29 cellular contexts compared by ENCODE assay signal in genomic region chr1:171772312-171772711, GRCh38. TPM values are rescaled to one million over a fixed set of nuclear protein-coding genes. Genes with fewer than 3 reads are reported as not detected.
DNase-seq lines count a peak whose midpoint lies in the region; ATAC-seq, FAIRE-seq and TF ChIP-seq lines count a peak whose summit lies in the region.
"Had no signal": no experiment of that assay in that cellular context is flagged by ENCODE, and none has a peak within 500 bp of the region (broad histone marks: within the 10 kb centered on the region; RNA-seq: fewer than 3 reads in every experiment).

No MANE protein-coding gene starts in this region.

- 0 out of 2 replicates have a peak overlapping the region, but pooled peaks have one; percentile 4 for H3K4me2 ChIP-seq in BLaER1
- H3K4me2 ChIP-seq in K562 (ENCODE audit: insufficient read depth, low read length), result no peak overlapping the region
- H3K4me2 ChIP-seq in neuronal stem cell (ENCODE audit: insufficient read depth, low read length, poor library complexity, severe bottlenecking), result no peak overlapping the region

- WGBS in K562 (ENCODE audit: insufficient coverage, low coverage, missing lambda C conversion rate), result 53% methylated on average over 2 of the region's 2 CpGs
- 84 to 87% methylated on average over 2 of the region's 2 CpGs for WGBS in testis, 2 donors
- WGBS in neuronal stem cell (ENCODE audit: extremely low coverage in 2 of 2, insufficient read length in 2 of 2, insufficient replicate concordance in 1 of 2), 2 donors, result no CpG with 5 or more reads among the region's 2 CpGs

- no peak overlapping the region for H2BK12ac ChIP-seq in neuronal stem cell (ENCODE audit: low read length)

- H3K18ac ChIP-seq in neuronal stem cell (ENCODE audit: low read length), result no peak overlapping the region

- no peak overlapping the region for H3K27ac ChIP-seq in BLaER1
- no peak overlapping the region for H3K27ac ChIP-seq in K562 (ENCODE audit: extremely low read depth, low read depth, low read length)
- H3K27ac ChIP-seq in testis, result no peak overlapping the region
- H3K27ac ChIP-seq in neuronal stem cell (replicated peaks; ENCODE audit: low read length), result no peak overlapping the region
- H3K27ac ChIP-seq: 22Rv1, SJSA1 had no signal

- H2BK5ac ChIP-seq in neuronal stem cell (ENCODE audit: low read length), result no peak overlapping the region

- no peak for TF ChIP-seq POLR2A in K562 (conservative IDR thresholded peaks at IDR 0.05)
- no peak for TF ChIP-seq POLR2A in testis (IDR thresholded peaks at IDR 0.05)

- H2BK120ac ChIP-seq in neuronal stem cell (ENCODE audit: low read depth, low read length), result no peak overlapping the region

- peaks cover 9% of the 10 kb centered on the region; the same call in 1 of the 2 replicates for H3K4me1 ChIP-seq in BLaER1
- peaks cover 0 to under 1% of the 10 kb centered on the region in 2 experiments; a peak in 1 of 5 replicates for H3K4me1 ChIP-seq in K562 (replicated peaks in 1 of 2; ENCODE audit: control insufficient read depth in 2 of 2, insufficient read depth in 2 of 2, low read length in 2 of 2)
- peaks cover 12% of the 10 kb centered on the region for H3K4me1 ChIP-seq in testis
- no peaks in the 10 kb centered on the region for H3K4me1 ChIP-seq in neuronal stem cell (ENCODE audit: control insufficient read depth in 2 of 2, insufficient read depth in 1 of 2, low read depth in 1 of 2, low read length in 2 of 2)
- H3K4me1 ChIP-seq: BE2C, SJSA1 had no signal

- H3K9me3 ChIP-seq in BLaER1 (no peaks in the 10 kb centered on the region), K562 (replicated peaks; ENCODE audit: control insufficient read depth, insufficient read depth, low read depth, low read length) (no peaks in the 10 kb centered on the region), testis (no peaks in the 10 kb centered on the region), neuronal stem cell (replicated peaks in 1 of 2; ENCODE audit: control insufficient read depth in 2 of 2, insufficient read depth in 1 of 2, low read depth in 1 of 2, low read length in 2 of 2) (no peaks in the 10 kb centered on the region)
- H3K9me3 ChIP-seq: BE2C, SJSA1 had no signal

- no peaks in the 10 kb centered on the region for H3K79me1 ChIP-seq in neuronal stem cell (ENCODE audit: low read depth, low read length)

- TF ChIP-seq EP300 in K562 (IDR thresholded peaks at IDR 0.05; ENCODE audit: low read length), result no peak

- H3K79me2 ChIP-seq in K562 (ENCODE audit: control insufficient read depth, insufficient read depth, low read length), result no peaks in the 10 kb centered on the region

- peak; percentile 79 for ATAC-seq in GM21526 (IDR thresholded peaks at IDR 0.05; ENCODE audit: low FRiP score, unreplicated experiment)
- ATAC-seq in HG03354 (IDR thresholded peaks at IDR 0.05; ENCODE audit: poor library complexity, severe bottlenecking, unreplicated experiment), result peak; percentile 68
- no peak for ATAC-seq in K562
- ATAC-seq: HCT116 had no signal

- CTCF ChIA-PET in K562 (lab: Yijun Ruan, JAX; ENCODE audit: low intra/inter-chr PET ratio), result no interaction called here

- H3K9me1 ChIP-seq in K562 (ENCODE audit: control insufficient read depth, insufficient read depth, low read length), result no peaks in the 10 kb centered on the region

- no peak overlapping the region for H3K14ac ChIP-seq in neuronal stem cell (ENCODE audit: low read length)

- no peak for DNase-seq in K562 (ENCODE audit: extremely low read depth in 1 of 4, low spot score in 3 of 4)
- no peak for DNase-seq in H4 (ENCODE audit: low spot score)
- no peak for DNase-seq in testis
- no peak for DNase-seq in neuronal stem cell (ENCODE audit: low spot score)
- DNase-seq in NCI-H2196 treated with DMSO at 0.1 percent for 48 hours (lab: John Stamatoyannopoulos, UW; ENCODE audit: unreplicated experiment), result no peak
- DNase-seq: BE2C; CD4-positive, CD25-positive, alpha-beta regulatory T cell; DMS153; DND-41; KBM-7; MV-4-11; NCI-H1105; NCI-H1436 treated with DMSO at 0.1 percent for 48 hours; NCI-H187 treated with DMSO at 0.1 percent for 48 hours; NCI-H2171 treated with DMSO at 0.1 percent for 48 hours; NCI-H446; NCI-H524 treated with DMSO at 0.1 percent for 48 hours; NCI-H774; NK-92 treated with Interleukin-12 subunit alpha and Interleukin-12 subunit beta, amount 100 ng/mL, for 24 hours; Right ventricle myocardium superior; RPMI8226 had no signal

- H4K8ac ChIP-seq in neuronal stem cell (ENCODE audit: low read depth, low read length), result no peak overlapping the region

- no peak for TF ChIP-seq RAD21 in K562 (CRISPR knock-in tag; conservative IDR thresholded peaks at IDR 0.05 in 1 of 2, IDR thresholded peaks at IDR 0.05 in 1 of 2)

- no peak overlapping the region for H3K23ac ChIP-seq in neuronal stem cell (ENCODE audit: low read depth, low read length, poor library complexity)

- no peak overlapping the region for H2BK15ac ChIP-seq in neuronal stem cell (ENCODE audit: low read length)

- no peaks in the 10 kb centered on the region for H4K20me1 ChIP-seq in BLaER1
- no peaks in the 10 kb centered on the region for H4K20me1 ChIP-seq in K562 (replicated peaks; ENCODE audit: control insufficient read depth, insufficient read depth, low read length)

- H4K91ac ChIP-seq in neuronal stem cell (ENCODE audit: low read depth, low read length, poor library complexity), result no peak overlapping the region

- no peak overlapping the region for H3K4ac ChIP-seq in neuronal stem cell (ENCODE audit: low read length)

- H3K4me3 ChIP-seq in BLaER1, result no peak overlapping the region
- no peak overlapping the region for H3K4me3 ChIP-seq in K562
- no peak overlapping the region for H3K4me3 ChIP-seq in testis
- H3K4me3 ChIP-seq in neuronal stem cell (ENCODE audit: low read length in 2 of 2), result no peak overlapping the region
- H3K4me3 ChIP-seq: SJSA1 had no signal

- BruUV-seq in K562 (replicated peaks; lab: Mats Ljungman, UMichigan), result no TSS peak

- TF ChIP-seq CTCF in K562 (IDR thresholded peaks at IDR 0.05 in 2 of 3, conservative IDR thresholded peaks at IDR 0.05 in 1 of 3; ENCODE audit: insufficient read depth in 2 of 3, low read depth in 1 of 3, low read length in 3 of 3) (no peak), testis (IDR thresholded peaks at IDR 0.05) (no peak)

- no peak for FAIRE-seq in K562 (lab: Jason Lieb, UNC)
- FAIRE-seq: H1, HTR-8/SVneo had no signal

- intact Hi-C loops in K562 (cut with micrococcal nuclease) (no loop called here), testis (cut with DNase I; ENCODE audit: low total_unique reads) (no loop called here)

- POLR2A ChIA-PET in K562 (lab: Yijun Ruan, JAX), result no interaction called here

- H3K27me3 ChIP-seq in BLaER1 (no peaks in the 10 kb centered on the region), K562 (ENCODE audit: control insufficient read depth in 2 of 2, insufficient read depth in 2 of 2, low read length in 2 of 2) (no peaks in the 10 kb centered on the region), testis (no peaks in the 10 kb centered on the region), neuronal stem cell (ENCODE audit: control insufficient read depth in 3 of 3, insufficient read depth in 3 of 3, low read depth in 1 of 3, low read length in 3 of 3) (no peaks in the 10 kb centered on the region)
- H3K27me3 ChIP-seq: BE2C had no signal

- H3K36me3 ChIP-seq in BLaER1, result no peaks in the 10 kb centered on the region
- no peaks in the 10 kb centered on the region for H3K36me3 ChIP-seq in K562 (ENCODE audit: control insufficient read depth, insufficient read depth, low read length)
- no peaks in the 10 kb centered on the region for H3K36me3 ChIP-seq in testis (ENCODE audit: low read depth, missing control alignments)
- H3K36me3 ChIP-seq in neuronal stem cell (replicated peaks in 1 of 2; ENCODE audit: control insufficient read depth in 2 of 2, insufficient read depth in 2 of 2, low read length in 2 of 2), result no peaks in the 10 kb centered on the region
- H3K36me3 ChIP-seq: BE2C, SJSA1 had no signal

- H2AK5ac ChIP-seq in neuronal stem cell (ENCODE audit: low read depth, low read length), result no peak overlapping the region

- H3K9ac ChIP-seq in BLaER1 (no peak overlapping the region), K562 (ENCODE audit: insufficient read depth in 1 of 2, low read depth in 2 of 2, low read length in 2 of 2) (no peak overlapping the region), neuronal stem cell (ENCODE audit: low read depth, low read length, poor library complexity) (no peak overlapping the region)

- 0 out of 2 replicates have a peak overlapping the region, but pooled peaks have one; percentile 18 for H2AFZ ChIP-seq in K562 (ENCODE audit: low read depth, low read length)
- no peak overlapping the region for H2AFZ ChIP-seq in neuronal stem cell (ENCODE audit: low read length)

- in situ Hi-C loops in K562 (cut with MboI), result no loop called here

RNA-seq across cellular contexts. Expression of gene METTL13, which starts 9.1 kb away (rescaled TPM):
- 47.4 and 58.7 TPM in 2 replicates for total RNA-seq in K562 (2011; cell fraction: chromatin; rRNA removed; ENCODE audit: low replicate concordance)
- 46.6 and 59.0 TPM in 2 replicates for total RNA-seq in K562 (2011; cell fraction: nucleolus; rRNA removed)
- total RNA-seq in K562 (2011; cell fraction: nucleoplasm; rRNA removed), result 42.7 and 43.7 TPM in 2 replicates
- total RNA-seq in K562 (2014; rRNA removed), result 49.3 and 65.1 TPM in 2 replicates
- total RNA-seq in K562 (2014; rRNA removed; fragmentation: Illumina TruSeq; extraction: Trizol), result 46.2 and 51.9 TPM in 2 replicates
- 50.5 and 54.9 TPM in 2 replicates for total RNA-seq in K562 (2015; rRNA removed; fragmentation: Illumina TruSeq; extraction: Trizol)
- 54.9 and 62.0 TPM in 2 replicates for total RNA-seq in K562 (2021)
- polyA plus RNA-seq in K562 (2011; rRNA removed), result 53.5 and 70.9 TPM in 2 replicates
- 49.3 and 54.9 TPM in 2 replicates for polyA plus RNA-seq in K562 (2011; cell fraction: cytosol; rRNA removed)
- 39.0 and 45.5 TPM in 2 replicates for polyA plus RNA-seq in K562 (2011; cell fraction: nucleus; rRNA removed)
- polyA plus RNA-seq in K562 (2012), result 35.2 and 62.5 TPM in 2 replicates
- polyA plus RNA-seq in K562 (2014; fragmentation: Illumina TruSeq; extraction: Trizol), result 61.3 and 78.9 TPM in 2 replicates
- polyA plus RNA-seq in K562 (2014; fragmentation: Nextera tagmentation; extraction: Ambion mirVana), result 10 to 100 TPM; 18.9 to 23.4 TPM
- polyA plus RNA-seq in K562 (2014; rRNA removed), result 55.2 and 59.7 TPM in 2 replicates
- 75.6 and 111 TPM in 2 replicates for polyA minus RNA-seq in K562 (2011; rRNA and poly(A)+ RNA removed)
- 36.8 and 46.1 TPM in 2 replicates for polyA minus RNA-seq in K562 (2011; cell fraction: cytosol; rRNA and poly(A)+ RNA removed)
- polyA minus RNA-seq in K562 (2011; cell fraction: nucleus; rRNA and poly(A)+ RNA removed), result 26.3 and 31.2 TPM in 2 replicates
- total RNA-seq in H4 (2014; rRNA removed; shearing (Covaris generic)), result 22.2 and 24.0 TPM in 2 replicates
- 10 to 100 TPM; 47.5 to 50.3 TPM for total RNA-seq in testis
- 47.2 TPM for polyA plus RNA-seq in testis (ENCODE audit: insufficient read depth, low read depth, low replicate concordance)
- polyA plus RNA-seq in neuronal stem cell (2013, experiment 1 of 2), result 14.9 TPM
- 13.3 TPM for polyA plus RNA-seq in neuronal stem cell (2013, experiment 2 of 2)

RNA-seq across cellular contexts. Expression of gene VAMP4, which starts 30.4 kb away (rescaled TPM):
- 3.1 and 14.9 TPM in 2 replicates for total RNA-seq in K562 (2011; cell fraction: chromatin; rRNA removed; ENCODE audit: low replicate concordance)
- total RNA-seq in K562 (2011; cell fraction: nucleolus; rRNA removed), result 2.2 and 2.4 TPM in 2 replicates
- total RNA-seq in K562 (2011; cell fraction: nucleoplasm; rRNA removed), result 6.6 and 16.6 TPM in 2 replicates
- total RNA-seq in K562 (2014; rRNA removed) (5.1 and 6.5 TPM in 2 replicates), K562 (2014; rRNA removed; fragmentation: Illumina TruSeq; extraction: Trizol) (12.3 and 14.7 TPM in 2 replicates), K562 (2015; rRNA removed; fragmentation: Illumina TruSeq; extraction: Trizol) (10.0 and 11.1 TPM in 2 replicates), K562 (2021) (12.3 and 13.7 TPM in 2 replicates), testis (10 to 100 TPM; 22.6 to 23.7 TPM)
- polyA plus RNA-seq in K562 (2011; rRNA removed) (12.5 and 21.4 TPM in 2 replicates), K562 (2014; fragmentation: Illumina TruSeq; extraction: Trizol) (12.4 and 14.0 TPM in 2 replicates), K562 (2014; fragmentation: Nextera tagmentation; extraction: Ambion mirVana) (1 to 10 TPM; 3.3 to 4.1 TPM), K562 (2014; rRNA removed) (11.4 and 11.9 TPM in 2 replicates), testis (ENCODE audit: insufficient read depth, low read depth, low replicate concordance) (28.6 TPM)
- 2.5 and 4.6 TPM in 2 replicates for polyA plus RNA-seq in K562 (2011; cell fraction: cytosol; rRNA removed)
- polyA plus RNA-seq in K562 (2011; cell fraction: nucleus; rRNA removed), result 10.3 and 12.6 TPM in 2 replicates
- 12.7 and 15.1 TPM in 2 replicates for polyA plus RNA-seq in K562 (2012)
- polyA minus RNA-seq in K562 (2011; rRNA and poly(A)+ RNA removed), result 11.1 and 11.3 TPM in 2 replicates
- 7.7 and 8.4 TPM in 2 replicates for polyA minus RNA-seq in K562 (2011; cell fraction: cytosol; rRNA and poly(A)+ RNA removed)
- polyA minus RNA-seq in K562 (2011; cell fraction: nucleus; rRNA and poly(A)+ RNA removed), result 4.6 and 7.4 TPM in 2 replicates
- total RNA-seq in H4 (2014; rRNA removed; shearing (Covaris generic)), result 7.4 and 9.5 TPM in 2 replicates
- polyA plus RNA-seq in neuronal stem cell (2013, experiment 1 of 2), result 8.8 TPM
- polyA plus RNA-seq in neuronal stem cell (2013, experiment 2 of 2), result 9.3 TPM
